In genomic region chr5:151155777-151156731, GRCh38 we compare ENCODE assay signal across 8 cellular contexts. TPM values are rescaled to one million over a fixed set of nuclear protein-coding genes. Genes with fewer than 3 reads are reported as not detected.
DNase-seq lines count a peak whose midpoint lies in the region; ATAC-seq and TF ChIP-seq lines count a peak whose summit lies in the region.

No MANE protein-coding gene starts in this region.

- H3K4me3 Mint-ChIP-seq in GM23338 = peak overlapping the region; percentile 81; the same call in 2 of the 3 replicates

- H3K4me2 ChIP-seq in GM23338 = peak overlapping the region; percentile 98

- H3K9me3 ChIP-seq in body of pancreas (no peaks in the 10 kb centered on the region), suprapubic skin (no peaks in the 10 kb centered on the region)

- TF ChIP-seq CTCF in GM23338 (conservative IDR thresholded peaks at IDR 0.05; ENCODE audit: low read depth in 2 of 2) = 0 out of 4 replicates have a peak, but pooled peaks of 1 of the 2 experiments have one; percentile 1
- TF ChIP-seq CTCF in body of pancreas (IDR thresholded peaks at IDR 0.05) = no peak
- TF ChIP-seq CTCF in suprapubic skin (IDR thresholded peaks at IDR 0.05) = no peak

- 35 to 49% methylated on average over 12 of the region's 12 CpGs for WGBS in body of pancreas, 2 donors
- 42% methylated on average over 11 of the region's 12 CpGs for WGBS in suprapubic skin

- H3K4me1 ChIP-seq in GM23338 (ENCODE audit: insufficient read depth) (peaks cover 26% of the 10 kb centered on the region), body of pancreas (peaks cover 56% of the 10 kb centered on the region), suprapubic skin (peaks cover 47% of the 10 kb centered on the region)

- H3K9me2 ChIP-seq in GM23338 (ENCODE audit: insufficient read depth) = no peaks in the 10 kb centered on the region

- intact Hi-C loops in body of pancreas (cut with DNase I) (no loop called here), left colon (cut with DNase I, micrococcal nuclease) (no loop called here)

- POLR2A ChIA-PET in HEK293T (lab: Yijun Ruan, JAX) = interaction anchor here (1.1 to 1.3 kb wide), 2 partner anchors 96 to 455 kb away, joined by 3 to 5 read pairs; partner anchors contain the start of genes GM2A and RBM22

- peaks cover 15% of the 10 kb centered on the region for H4K20me1 ChIP-seq in GM23338 (replicated peaks; ENCODE audit: insufficient read depth)

- H3K36me3 Mint-ChIP-seq in GM23338 (ENCODE audit: low read depth) = no peaks in the 10 kb centered on the region; the same call in 2 of the 3 replicates

- H3K4me3 ChIP-seq in GM23338 (peak overlapping the region; percentile 88; the same call in 1 of the 2 replicates), body of pancreas (no peak overlapping the region), suprapubic skin (peak overlapping the region; percentile 68)

- no peak overlapping the region for H2AFZ ChIP-seq in GM23338

- DNase-seq in G401 (ENCODE audit: low spot score) (peak; percentile 46), GM23338 (ENCODE audit: low spot score) (no peak), NCI-H2227 treated with DMSO at 0.1 percent for 48 hours (lab: John Stamatoyannopoulos, UW) (peak; percentile 20), body of pancreas (peak; percentile 21 to 44 (median 39)), left colon (peak; percentile 28 to 36), suprapubic skin (ENCODE audit: low spot score in 2 of 2) (no peak), HEK293T (ENCODE audit: extremely low spot score) (no peak)
- DNase-seq in activated CD4-positive, CD25-positive, alpha-beta regulatory T cell treated with anti-CD3 and anti-CD28 coated beads, Interleukin-2, amount 50 U/mL, for 72 hours = no peak

- TF ChIP-seq EP300 in suprapubic skin (IDR thresholded peaks at IDR 0.05) = no peak

- H3F3A ChIP-seq in GM23338 (replicated peaks; ENCODE audit: low read depth) = no peaks in the 10 kb centered on the region; the same call in 1 of the 2 replicates

- H3K27me3 Mint-ChIP-seq in GM23338 (ENCODE audit: insufficient read depth, low read depth, poor library complexity) = peaks cover 5% of the 10 kb centered on the region

- no peak for TF ChIP-seq POLR2A in body of pancreas (IDR thresholded peaks at IDR 0.05)
- no peak for TF ChIP-seq POLR2A in suprapubic skin (IDR thresholded peaks at IDR 0.05)

- H3K9me3 Mint-ChIP-seq in GM23338 = no peaks in the 10 kb centered on the region

- no peak overlapping the region for H3K27ac Mint-ChIP-seq in GM23338

- H3K4me1 Mint-ChIP-seq in GM23338 = peaks cover 28% of the 10 kb centered on the region

- peaks cover 24% of the 10 kb centered on the region for H3K79me2 ChIP-seq in GM23338 (replicated peaks; ENCODE audit: insufficient read depth)

- H3K27ac ChIP-seq in GM23338 (ENCODE audit: low read depth) (no peak overlapping the region), body of pancreas (peak overlapping the region; percentile 52 to 73 (median 66)), suprapubic skin (peak overlapping the region; percentile 82)

- ATAC-seq in GM23338 (peak; percentile 4; the same call in 1 of the 3 replicates), body of pancreas (no peak), left colon (no peak)

- CTCF ChIA-PET in HEK293T (lab: Yijun Ruan, JAX) = interaction anchor here (1.5 kb wide), 1 partner anchor 72 kb away, joined by 3 read pairs; no protein-coding TSS in a partner anchor

- in situ Hi-C loops in G401 (cut with HindIII; ENCODE audit: low sequenced_read_pairs) = no loop called here

- H3K36me3 ChIP-seq in GM23338 (ENCODE audit: insufficient read depth) = no peaks in the 10 kb centered on the region
- no peaks in the 10 kb centered on the region for H3K36me3 ChIP-seq in body of pancreas (replicated peaks in 1 of 2; ENCODE audit: insufficient read depth in 1 of 2, low read depth in 2 of 2)
- no peaks in the 10 kb centered on the region for H3K36me3 ChIP-seq in suprapubic skin

- H3K27me3 ChIP-seq in GM23338 (ENCODE audit: insufficient read depth) (peaks cover 10% of the 10 kb centered on the region; the same call in 1 of the 2 replicates), body of pancreas (no peaks in the 10 kb centered on the region), suprapubic skin (no peaks in the 10 kb centered on the region)

TF ChIP-seq in GM23338, 12 proteins besides CTCF, POLR2A, EP300 and RAD21 (continues in another document):
- no peak for TF ChIP-seq NANOG (IDR thresholded peaks at IDR 0.05; ENCODE audit: borderline replicate concordance)
- no peak for TF ChIP-seq ETS1 (IDR thresholded peaks at IDR 0.05)

TF ChIP-seq in HEK293T, 16 proteins besides CTCF, POLR2A, EP300 and RAD21:
- TF ChIP-seq PKNOX1 (IDR thresholded peaks at IDR 0.05) = no peak
- no peak for TF ChIP-seq NFRKB (IDR thresholded peaks at IDR 0.05)
- no peak for TF ChIP-seq CTBP1 (IDR thresholded peaks at IDR 0.05; ENCODE audit: borderline replicate concordance)
- TF ChIP-seq ARNT (IDR thresholded peaks at IDR 0.05) = no peak
- TF ChIP-seq SUZ12 (IDR thresholded peaks at IDR 0.05) = no peak
- no peak for TF ChIP-seq SP1 (IDR thresholded peaks at IDR 0.05)
- TF ChIP-seq FOXM1 (IDR thresholded peaks at IDR 0.05; ENCODE audit: borderline replicate concordance) = no peak
- no peak for TF ChIP-seq ELF4 (IDR thresholded peaks at IDR 0.05)
- no peak for TF ChIP-seq BHLHE40 (IDR thresholded peaks at IDR 0.05; ENCODE audit: borderline replicate concordance)
- no peak for TF ChIP-seq FOXK2 (IDR thresholded peaks at IDR 0.05)

RNA-seq across cellular contexts. Expression of gene ANXA6, which starts 1.5 kb away (rescaled TPM):
- 299 and 371 TPM in 2 replicates for total RNA-seq in G401 (2014; rRNA removed; shearing (Covaris generic))
- total RNA-seq in GM23338 (2014; rRNA removed; shearing (Covaris generic)) = 87.4 and 110 TPM in 2 replicates
- polyA plus RNA-seq in GM23338 (2016; fragmentation: Nextera tagmentation; extraction: Ambion mirVana) = 26.5 and 30.2 TPM in 2 replicates
- total RNA-seq in body of pancreas (10 to 100 TPM; 60.3 to 60.4 TPM), left colon (10 to 100 TPM; 20.3 to 46.8 TPM), suprapubic skin (10 to 100 TPM; 21.7 to 64.4 (median 49.5) TPM)

Comparison
In these comparisons a context has a peak if more than half of its experiments do, and no peak if none do; other contexts are left out.
1. DNase-seq: peak in G401 (single experiment), NCI-H2227 treated with DMSO at 0.1 percent for 48 hours (single experiment), body of pancreas (4 of 4) and left colon (2 of 2); none in GM23338 (single experiment), suprapubic skin (0 of 2), activated CD4-positive, CD25-positive, alpha-beta regulatory T cell treated with anti-CD3 and anti-CD28 coated beads, Interleukin-2, amount 50 U/mL, for 72 hours (single experiment) and HEK293T (single experiment).
2. H3K4me3 ChIP-seq: peak in GM23338 (single experiment) and suprapubic skin (single experiment); none in body of pancreas (0 of 2).